ENCODE assay signal across 11 cellular contexts in genomic region chr15:89457086-89457485, GRCh38. TPM values are rescaled to one million over a fixed set of nuclear protein-coding genes. Genes with fewer than 3 reads are reported as not detected.
DNase-seq lines count a peak whose midpoint lies in the region; ATAC-seq and TF ChIP-seq lines count a peak whose summit lies in the region.
"Had no signal": no experiment of that assay in that cellular context is flagged by ENCODE, and none has a peak within 500 bp of the region (broad histone marks: within the 10 kb centered on the region; RNA-seq: fewer than 3 reads in every experiment).

No MANE protein-coding gene starts in this region.

- H3K9me3 Mint-ChIP-seq in chondrocyte (ENCODE audit: low read depth), result peaks cover 4% of the 10 kb centered on the region

- H3K9ac ChIP-seq in GM23248, result no peak overlapping the region
- H3K9ac ChIP-seq in OCI-LY3 (ENCODE audit: low read length), result no peak overlapping the region

- ATAC-seq in GM19452 (IDR thresholded peaks at IDR 0.05; ENCODE audit: unreplicated experiment), result no peak

- peaks cover 35% of the 10 kb centered on the region for H3K27me3 Mint-ChIP-seq in chondrocyte (ENCODE audit: low read depth)

- no peak overlapping the region for H3K4me3 ChIP-seq in GM23248
- no peak overlapping the region for H3K4me3 ChIP-seq in OCI-LY3 (ENCODE audit: low read length)
- no peak overlapping the region for H3K4me3 ChIP-seq in fibroblast of the aortic adventitia (ENCODE audit: low read depth, low read length)
- H3K4me3 ChIP-seq: pancreas, SJSA1 had no signal

- H3K9me3 ChIP-seq in GM23248 (ENCODE audit: low read depth) (no peaks in the 10 kb centered on the region), OCI-LY3 (ENCODE audit: insufficient read depth, low read length) (no peaks in the 10 kb centered on the region)
- H3K9me3 ChIP-seq: pancreas, SJSA1 had no signal

- TF ChIP-seq CTCF in OCI-LY3 (IDR thresholded peaks at IDR 0.05; ENCODE audit: low read depth, low read length), result no peak
- TF ChIP-seq CTCF in fibroblast of the aortic adventitia (IDR thresholded peaks at IDR 0.05; ENCODE audit: insufficient read depth, low read length), result no peak
- no peak for TF ChIP-seq CTCF in chondrocyte (IDR thresholded peaks at IDR 0.05)

- no peaks in the 10 kb centered on the region for H3K36me3 ChIP-seq in GM23248 (ENCODE audit: low read depth)
- no peaks in the 10 kb centered on the region for H3K36me3 ChIP-seq in OCI-LY3 (replicated peaks; ENCODE audit: low read depth, low read length)
- H3K36me3 ChIP-seq: pancreas, SJSA1 had no signal

- H3K4me2 ChIP-seq in GM23248 (ENCODE audit: unreplicated experiment), result no peak overlapping the region
- H3K4me2 ChIP-seq in OCI-LY3 (ENCODE audit: low read length), result peak overlapping the region; percentile 3; the same call in 1 of the 2 replicates

- DNase-seq in COLO829 (ENCODE audit: low spot score), result peak; percentile 93
- peak; percentile 40 for DNase-seq in GM23248
- DNase-seq in fibroblast of the aortic adventitia (ENCODE audit: low read depth), result peak; percentile 21
- DNase-seq in chondrocyte (ENCODE audit: low spot score), result no peak
- DNase-seq in activated CD4-positive, alpha-beta T cell treated with anti-CD3 and anti-CD28 coated beads for 1 hour, result no peak
- no peak for DNase-seq in GOT3 (lab: John Stamatoyannopoulos, UW)
- DNase-seq: activated naive CD4-positive, alpha-beta T cell treated with Interleukin-2 at 50 U/mL for 16 hours; pancreas had no signal

- H4K20me1 ChIP-seq in GM23248 (ENCODE audit: insufficient read depth) (no peaks in the 10 kb centered on the region), OCI-LY3 (ENCODE audit: insufficient read depth, low read length) (no peaks in the 10 kb centered on the region)

- H3K4me1 ChIP-seq in GM23248 (ENCODE audit: insufficient read depth) (no peaks in the 10 kb centered on the region), OCI-LY3 (ENCODE audit: low read length) (no peaks in the 10 kb centered on the region)
- H3K4me1 ChIP-seq: SJSA1 had no signal

- no peaks in the 10 kb centered on the region for H3K4me1 Mint-ChIP-seq in chondrocyte (ENCODE audit: low read depth)

- no peaks in the 10 kb centered on the region for H3K9me2 ChIP-seq in GM23248 (ENCODE audit: insufficient read depth)

- H3K4me3 Mint-ChIP-seq in chondrocyte (ENCODE audit: unreplicated experiment), result no peak overlapping the region

- H3K79me2 ChIP-seq in GM23248 (ENCODE audit: insufficient read depth) (no peaks in the 10 kb centered on the region), OCI-LY3 (ENCODE audit: low read length) (no peaks in the 10 kb centered on the region)

- H3K27ac ChIP-seq in GM23248 (no peak overlapping the region), OCI-LY3 (ENCODE audit: low read length) (no peak overlapping the region)
- H3K27ac ChIP-seq: pancreas, SJSA1 had no signal

- H3K27me3 ChIP-seq in GM23248 (replicated peaks; ENCODE audit: insufficient read depth) (peaks cover 25% of the 10 kb centered on the region; the same call in 1 of the 2 replicates), OCI-LY3 (ENCODE audit: low read depth, low read length) (no peaks in the 10 kb centered on the region)
- H3K27me3 ChIP-seq: pancreas, SJSA1 had no signal

- H3F3A ChIP-seq in GM23248 (ENCODE audit: insufficient read depth), result no peaks in the 10 kb centered on the region

- no peak overlapping the region for H2AFZ ChIP-seq in GM23248
- H2AFZ ChIP-seq in OCI-LY3 (ENCODE audit: low read depth, low read length), result no peak overlapping the region; the same call in 1 of the 2 replicates

- no peaks in the 10 kb centered on the region for H3K36me3 Mint-ChIP-seq in chondrocyte (ENCODE audit: low read depth)

- in situ Hi-C loops in GM23248 (cut with MboI), result no loop called here

- H3K27ac Mint-ChIP-seq in chondrocyte (ENCODE audit: unreplicated experiment), result no peak overlapping the region

RNA-seq across cellular contexts. Expression of gene RHCG, which starts 39.3 kb away (rescaled TPM):
- total RNA-seq in GM23248 (2014; rRNA removed; shearing (Covaris generic)), result not detected in 2 replicates
- not detected in 2 replicates for polyA plus RNA-seq in GM23248 (2016; fragmentation: Nextera tagmentation; extraction: Ambion mirVana)
- total RNA-seq in fibroblast of the aortic adventitia (ENCODE audit: low replicate concordance) (not detected in 2 replicates), chondrocyte (not detected in 3 replicates)
- total RNA-seq: SJSA1 had no signal

Comparison
In these comparisons a context has a peak if more than half of its experiments do, and no peak if none do; other contexts are left out.
1. DNase-seq: peak in COLO829 (single experiment), GM23248 (single experiment) and fibroblast of the aortic adventitia (single experiment); none in chondrocyte (single experiment), activated CD4-positive, alpha-beta T cell treated with anti-CD3 and anti-CD28 coated beads for 1 hour (single experiment) and GOT3 (single experiment).